ENCODE assay signal across 1 cellular context in genomic region chr2:11357428-11357972, GRCh38.
TF ChIP-seq lines count a peak whose summit lies in the region.

No MANE protein-coding gene starts in this region.

TF ChIP-seq in HepG2, 621 proteins besides CTCF, POLR2A, EP300 and RAD21 (continued from another document):
- TF ChIP-seq ZNF34 (CRISPR knock-in tag; IDR thresholded peaks at IDR 0.05; ENCODE audit: borderline replicate concordance) (peak; percentile 98; the same call in 1 of the 2 replicates), ZNF354B (CRISPR knock-in tag; IDR thresholded peaks at IDR 0.05) (peak; percentile 100), CBFB (CRISPR knock-in tag; IDR thresholded peaks at IDR 0.05) (peak; percentile 98), MTA1 (CRISPR knock-in tag; IDR thresholded peaks at IDR 0.05; ENCODE audit: borderline replicate concordance) (peak; percentile 100), TOPORS (CRISPR knock-in tag; IDR thresholded peaks at IDR 0.05) (peak; percentile 99)
- TF ChIP-seq, protein P1, sequence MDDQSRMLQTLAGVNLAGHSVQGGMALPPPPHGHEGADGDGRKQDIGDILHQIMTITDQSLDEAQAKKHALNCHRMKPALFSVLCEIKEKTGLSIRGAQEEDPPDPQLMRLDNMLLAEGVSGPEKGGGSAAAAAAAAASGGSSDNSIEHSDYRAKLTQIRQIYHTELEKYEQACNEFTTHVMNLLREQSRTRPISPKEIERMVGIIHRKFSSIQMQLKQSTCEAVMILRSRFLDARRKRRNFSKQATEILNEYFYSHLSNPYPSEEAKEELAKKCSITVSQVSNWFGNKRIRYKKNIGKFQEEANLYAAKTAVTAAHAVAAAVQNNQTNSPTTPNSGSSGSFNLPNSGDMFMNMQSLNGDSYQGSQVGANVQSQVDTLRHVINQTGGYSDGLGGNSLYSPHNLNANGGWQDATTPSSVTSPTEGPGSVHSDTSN (CRISPR knock-in tag; IDR thresholded peaks at IDR 0.05; ENCODE audit: borderline replicate concordance), result 0 out of 2 replicates have a peak, but pooled peaks have one; percentile 79
